2 cellular contexts compared by ENCODE assay signal in genomic region chr13:27355894-27356293, GRCh38.
TF ChIP-seq lines count a peak whose summit lies in the region.

No MANE protein-coding gene starts in this region.

TF ChIP-seq in GM23338, 12 proteins besides CTCF, POLR2A, EP300 and RAD21:
- TF ChIP-seq NANOG (IDR thresholded peaks at IDR 0.05; ENCODE audit: borderline replicate concordance) (no peak), CREB1 (CRISPR knock-in tag; IDR thresholded peaks at IDR 0.05; ENCODE audit: low read depth) (no peak), ZNF331 (CRISPR knock-in tag; IDR thresholded peaks at IDR 0.05; ENCODE audit: low read depth) (no peak), STAT1 (IDR thresholded peaks at IDR 0.05; ENCODE audit: unreplicated experiment) (no peak), EZH2phosphoT487 (IDR thresholded peaks at IDR 0.05; ENCODE audit: unreplicated experiment) (no peak), REST (IDR thresholded peaks at IDR 0.05; ENCODE audit: unreplicated experiment) (no peak), ZNF462 (CRISPR knock-in tag; IDR thresholded peaks at IDR 0.05) (no peak), ZNF114 (CRISPR knock-in tag; IDR thresholded peaks at IDR 0.05) (no peak), ETS1 (IDR thresholded peaks at IDR 0.05) (no peak), JUNB (IDR thresholded peaks at IDR 0.05; ENCODE audit: unreplicated experiment) (no peak), EZH2 (IDR thresholded peaks at IDR 0.05; ENCODE audit: low read depth, unreplicated experiment) (no peak), POLR2AphosphoS5 (IDR thresholded peaks at IDR 0.05; ENCODE audit: low read depth) (no peak)

TF ChIP-seq in K562, 482 proteins besides CTCF, POLR2A, EP300 and RAD21:
- TF ChIP-seq SIRT6 (IDR thresholded peaks at IDR 0.05; ENCODE audit: low read depth, low read length), result no peak
- no peak for TF ChIP-seq SUPT5H (IDR thresholded peaks at IDR 0.05)
- no peak for TF ChIP-seq GMEB1 (CRISPR knock-in tag; IDR thresholded peaks at IDR 0.05)
- TF ChIP-seq ZNF589 (CRISPR knock-in tag; IDR thresholded peaks at IDR 0.05; ENCODE audit: low read depth), result no peak
